Comparison of ENCODE assay signal across 33 cellular contexts in genomic region chr15:27635916-27636315, GRCh38.
"Had no signal": no experiment of that assay in that cellular context is flagged by ENCODE, and none has a peak within 500 bp of the region (broad histone marks: within the 10 kb centered on the region; RNA-seq: fewer than 3 reads in every experiment).

No MANE protein-coding gene starts in this region.

- H3K27ac ChIP-seq: adrenal gland, ascending aorta, body of pancreas, brain microvascular endothelial cell, breast epithelium, cardiac muscle cell had no signal

- H3K27me3 ChIP-seq: adrenal gland, ascending aorta, body of pancreas, brain microvascular endothelial cell, breast epithelium, cardiac muscle cell had no signal

- H3K4me3 ChIP-seq: adrenal gland, ascending aorta, body of pancreas, breast epithelium, cardiac muscle cell had no signal

- ATAC-seq: activated naive CD4-positive, alpha-beta T cell treated with anti-CD3 and anti-CD28 coated beads, Interleukin-2, amount 50 U/mL, for 72 hours; activated naive CD8-positive, alpha-beta T cell treated with anti-CD3 and anti-CD28 coated beads, Interleukin-2, amount 50 U/mL, for 24 hours; activated T-cell treated with anti-CD3 and anti-CD28 coated beads, Interleukin-2, amount 50 U/mL, for 4 hours; activated T-cell treated with anti-CD3 and anti-CD28 coated beads, Interleukin-2, amount 50 U/mL, for 72 hours; activated T-helper 17 cell treated with anti-CD3 and anti-CD28 coated beads, Interleukin-2, amount 50 U/mL, for 72 hours; body of pancreas had no signal

- H3K36me3 ChIP-seq: adrenal gland, ascending aorta, brain microvascular endothelial cell, breast epithelium, cardiac muscle cell had no signal

- FAIRE-seq: astrocyte, bronchial epithelial cell had no signal

- DNase-seq: activated effector memory CD4-positive, alpha-beta T cell treated with anti-CD3 and anti-CD28 coated beads, Interleukin-2, amount 50 U/mL, for 16 hours; activated effector memory CD4-positive, alpha-beta T cell treated with Interleukin-2 at 50 U/mL for 16 hours; activated gamma-delta T cell; activated gamma-delta T cell treated with Interleukin-2 at 50 U/mL for 16 hours; activated naive CD4-positive, alpha-beta T cell treated with anti-CD3 and anti-CD28 coated beads for 36 hours; activated naive CD4-positive, alpha-beta T cell treated with anti-CD3 and anti-CD28 coated beads, Interleukin-2, amount 10 ng/mL, durations not matched to agents 7 days and 5 days; activated naive CD4-positive, alpha-beta T cell treated with anti-CD3 and anti-CD28 coated beads, Interleukin-2, amount 50 U/mL, for 16 hours; activated naive CD4-positive, alpha-beta T cell treated with Interleukin-2 at 50 U/mL for 16 hours; activated naive CD8-positive, alpha-beta T cell treated with anti-CD3 and anti-CD28 coated beads for 36 hours; activated naive CD8-positive, alpha-beta T cell treated with anti-CD3 and anti-CD28 coated beads, Interleukin-2, amount 10 ng/mL, durations not matched to agents 7 days and 5 days; activated naive CD8-positive, alpha-beta T cell treated with anti-CD3 and anti-CD28 coated beads, Interleukin-2, amount 50 U/mL, for 24 hours; activated T-cell treated with anti-CD3 and anti-CD28 coated beads, Interleukin-2, amount 50 U/mL, for 1 hour; activated T-cell treated with anti-CD3 and anti-CD28 coated beads, Interleukin-2, amount 50 U/mL, for 24 hours; activated T-cell treated with anti-CD3 and anti-CD28 coated beads, Interleukin-2, amount 50 U/mL, for 4 hours; activated T-cell treated with anti-CD3 and anti-CD28 coated beads, Interleukin-2, amount 50 U/mL, for 48 hours; activated T-cell treated with anti-CD3 and anti-CD28 coated beads, Interleukin-2, amount 50 U/mL, for 72 hours; adrenal gland; amniotic stem cell; amygdala; anterior cingulate cortex; aorta; body of pancreas; brain microvascular endothelial cell; caudate nucleus; central memory CD4-positive, alpha-beta T cell; cerebellar nuclear complex had no signal

- H3K9me3 ChIP-seq: adrenal gland, ascending aorta, body of pancreas, breast epithelium had no signal

- H3K4me1 ChIP-seq: adrenal gland, ascending aorta, body of pancreas, breast epithelium had no signal
